ENCODE assay signal across 28 cellular contexts in the genomic region with DNA sequence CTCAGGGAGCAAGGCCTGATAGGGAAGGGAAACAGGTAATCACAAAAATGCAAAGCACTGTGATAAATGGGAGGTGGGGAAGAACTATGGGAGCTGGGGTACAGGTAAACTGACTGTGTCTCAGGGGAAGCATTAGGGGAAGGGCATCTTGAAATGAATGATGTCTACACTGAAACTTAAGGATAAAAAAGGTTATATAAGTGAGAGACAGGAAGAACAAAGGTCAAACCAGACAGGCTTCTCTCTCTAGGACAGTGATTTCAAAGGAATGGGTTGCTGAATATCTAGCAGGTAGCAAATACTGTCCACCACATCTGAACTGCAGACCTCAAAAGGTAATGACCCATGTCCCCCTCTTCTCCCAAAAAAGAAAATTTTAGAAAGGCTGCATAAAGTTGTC.
"Had no signal": no experiment of that assay in that cellular context is flagged by ENCODE, and none has a peak within 500 bp of the region (broad histone marks: within the 10 kb centered on the region; RNA-seq: fewer than 3 reads in every experiment).

No MANE protein-coding gene starts in this region.

- ATAC-seq: activated CD4-positive, alpha-beta T cell treated with anti-CD3 and anti-CD28 coated beads for 36 hours; activated CD8-positive, alpha-beta memory T cell treated with anti-CD3 and anti-CD28 coated beads, Interleukin-2, amount 10 ng/mL, durations not matched to agents 7 days and 5 days; activated CD8-positive, alpha-beta T cell treated with anti-CD3 and anti-CD28 coated beads, Interleukin-2, amount 10 ng/mL, durations not matched to agents 7 days and 5 days; activated naive CD8-positive, alpha-beta T cell treated with anti-CD3 and anti-CD28 coated beads, Interleukin-2, amount 50 U/mL, for 24 hours; esophagus mucosa had no signal

- DNase-seq: activated CD4-positive, alpha-beta memory T cell treated with anti-CD3 and anti-CD28 coated beads for 36 hours; activated CD4-positive, alpha-beta T cell treated with anti-CD3 and anti-CD28 coated beads for 36 hours; activated CD4-positive, alpha-beta T cell treated with anti-CD3 and anti-CD28 coated beads, Interleukin-2, amount 10 ng/mL, durations not matched to agents 24 days and 14 days; activated CD4-positive, CD25-positive, alpha-beta regulatory T cell; activated CD4-positive, CD25-positive, alpha-beta regulatory T cell treated with anti-CD3 and anti-CD28 coated beads, Interleukin-2, amount 50 U/mL, for 72 hours; activated CD8-positive, alpha-beta memory T cell treated with anti-CD3 and anti-CD28 coated beads, Interleukin-2, amount 10 ng/mL, durations not matched to agents 7 days and 5 days; activated CD8-positive, alpha-beta memory T cell treated with anti-CD3 and anti-CD28 coated beads, Interleukin-2, amount 50 U/mL, for 4 hours; activated CD8-positive, alpha-beta T cell treated with anti-CD3 and anti-CD28 coated beads, Interleukin-2, amount 10 ng/mL, durations not matched to agents 7 days and 5 days; activated effector memory CD4-positive, alpha-beta T cell treated with anti-CD3 and anti-CD28 coated beads, Interleukin-2, amount 50 U/mL, for 16 hours; activated naive CD4-positive, alpha-beta T cell treated with anti-CD3 and anti-CD28 coated beads for 36 hours; activated naive CD8-positive, alpha-beta T cell treated with anti-CD3 and anti-CD28 coated beads for 36 hours; activated naive CD8-positive, alpha-beta T cell treated with anti-CD3 and anti-CD28 coated beads, Interleukin-2, amount 50 U/mL, for 24 hours; activated T-cell treated with anti-CD3 and anti-CD28 coated beads, Interleukin-2, amount 50 U/mL, for 1 hour; activated T-cell treated with anti-CD3 and anti-CD28 coated beads, Interleukin-2, amount 50 U/mL, for 48 hours; adrenal gland; amygdala; central memory CD4-positive, alpha-beta T cell; dorsolateral prefrontal cortex; effector memory CD4-positive, alpha-beta T cell; endodermal cell; foreskin fibroblast; T-helper 2 cell had no signal

- H3K9me3 Mint-ChIP-seq: activated CD4-positive, alpha-beta T cell treated with anti-CD3 and anti-CD28 coated beads, Interleukin-2, amount 10 ng/mL, durations not matched to agents 24 days and 14 days; activated naive CD4-positive, alpha-beta T cell treated with anti-CD3 and anti-CD28 coated beads for 36 hours; activated naive CD4-positive, alpha-beta T cell treated with anti-CD3 and anti-CD28 coated beads, Interleukin-2, amount 50 U/mL, for 24 hours; activated naive CD8-positive, alpha-beta T cell treated with anti-CD3 and anti-CD28 coated beads for 36 hours; activated naive CD8-positive, alpha-beta T cell treated with anti-CD3 and anti-CD28 coated beads, Interleukin-2, amount 50 U/mL, for 24 hours; brain; dendritic cell treated with granulocyte-macrophage colony-stimulating factor and Interleukin-4, amounts not matched to agents 40 ng/mL and 50 ng/mL, for 4 days; endodermal cell had no signal

- H3K27ac Mint-ChIP-seq: activated CD4-positive, alpha-beta memory T cell treated with anti-CD3 and anti-CD28 coated beads for 36 hours; activated CD4-positive, alpha-beta T cell treated with anti-CD3 and anti-CD28 coated beads for 36 hours; activated CD4-positive, alpha-beta T cell treated with anti-CD3 and anti-CD28 coated beads, Interleukin-2, amount 10 ng/mL, durations not matched to agents 24 days and 14 days; activated CD8-positive, alpha-beta memory T cell treated with anti-CD3 and anti-CD28 coated beads, Interleukin-2, amount 10 ng/mL, durations not matched to agents 7 days and 5 days; activated CD8-positive, alpha-beta T cell treated with anti-CD3 and anti-CD28 coated beads, Interleukin-2, amount 10 ng/mL, durations not matched to agents 7 days and 5 days; activated naive CD4-positive, alpha-beta T cell treated with anti-CD3 and anti-CD28 coated beads for 36 hours; activated naive CD4-positive, alpha-beta T cell treated with anti-CD3 and anti-CD28 coated beads, Interleukin-2, amount 50 U/mL, for 24 hours; activated naive CD8-positive, alpha-beta T cell treated with anti-CD3 and anti-CD28 coated beads for 36 hours; activated naive CD8-positive, alpha-beta T cell treated with anti-CD3 and anti-CD28 coated beads, Interleukin-2, amount 50 U/mL, for 24 hours; activated T-helper 1 cell treated with anti-CD3 and anti-CD28 coated beads, Interleukin-12 subunit alpha, Interleukin-12 subunit beta, Interleukin-2, Interleukin-4 antibody, amounts not matched to agents 30 ng/mL and 10 ng/mL and 1 ng/mL, durations not matched to agents 14 hours and 24 hours and 36 hours; activated T-helper 2 cell treated with anti-CD3 and anti-CD28 coated beads, Interferon-gamma antibody, Interleukin-2, Interleukin-4, amounts not matched to agents 10 μg/mL and 5 μg/mL and 100 μg/mL, durations not matched to agents 14 hours and 24 hours and 36 hours; brain; dendritic cell treated with granulocyte-macrophage colony-stimulating factor and Interleukin-4, amounts not matched to agents 40 ng/mL and 50 ng/mL, for 4 days; endodermal cell had no signal

- H3K4me3 Mint-ChIP-seq: activated CD4-positive, alpha-beta memory T cell treated with anti-CD3 and anti-CD28 coated beads for 36 hours; activated CD4-positive, alpha-beta T cell treated with anti-CD3 and anti-CD28 coated beads for 36 hours; activated CD4-positive, alpha-beta T cell treated with anti-CD3 and anti-CD28 coated beads, Interleukin-2, amount 10 ng/mL, durations not matched to agents 24 days and 14 days; activated CD8-positive, alpha-beta memory T cell treated with anti-CD3 and anti-CD28 coated beads, Interleukin-2, amount 10 ng/mL, durations not matched to agents 7 days and 5 days; activated CD8-positive, alpha-beta T cell treated with anti-CD3 and anti-CD28 coated beads, Interleukin-2, amount 10 ng/mL, durations not matched to agents 7 days and 5 days; activated naive CD4-positive, alpha-beta T cell treated with anti-CD3 and anti-CD28 coated beads for 36 hours; activated naive CD4-positive, alpha-beta T cell treated with anti-CD3 and anti-CD28 coated beads, Interleukin-2, amount 50 U/mL, for 24 hours; activated naive CD8-positive, alpha-beta T cell treated with anti-CD3 and anti-CD28 coated beads for 36 hours; activated naive CD8-positive, alpha-beta T cell treated with anti-CD3 and anti-CD28 coated beads, Interleukin-2, amount 50 U/mL, for 24 hours; activated T-helper 1 cell treated with anti-CD3 and anti-CD28 coated beads, Interleukin-12 subunit alpha, Interleukin-12 subunit beta, Interleukin-2, Interleukin-4 antibody, amounts not matched to agents 30 ng/mL and 10 ng/mL and 1 ng/mL, durations not matched to agents 14 hours and 24 hours and 36 hours; brain; dendritic cell treated with granulocyte-macrophage colony-stimulating factor and Interleukin-4, amounts not matched to agents 40 ng/mL and 50 ng/mL, for 4 days; endodermal cell had no signal

- H3K36me3 Mint-ChIP-seq: activated CD4-positive, alpha-beta memory T cell treated with anti-CD3 and anti-CD28 coated beads for 36 hours; activated CD8-positive, alpha-beta memory T cell treated with anti-CD3 and anti-CD28 coated beads, Interleukin-2, amount 10 ng/mL, durations not matched to agents 7 days and 5 days; activated naive CD4-positive, alpha-beta T cell treated with anti-CD3 and anti-CD28 coated beads, Interleukin-2, amount 50 U/mL, for 24 hours; activated naive CD8-positive, alpha-beta T cell treated with anti-CD3 and anti-CD28 coated beads for 36 hours; brain had no signal

- H3K4me1 Mint-ChIP-seq: activated CD4-positive, alpha-beta T cell treated with anti-CD3 and anti-CD28 coated beads for 36 hours; activated CD4-positive, alpha-beta T cell treated with anti-CD3 and anti-CD28 coated beads, Interleukin-2, amount 10 ng/mL, durations not matched to agents 24 days and 14 days; activated CD8-positive, alpha-beta memory T cell treated with anti-CD3 and anti-CD28 coated beads, Interleukin-2, amount 10 ng/mL, durations not matched to agents 7 days and 5 days; activated naive CD4-positive, alpha-beta T cell treated with anti-CD3 and anti-CD28 coated beads, Interleukin-2, amount 50 U/mL, for 24 hours; activated naive CD8-positive, alpha-beta T cell treated with anti-CD3 and anti-CD28 coated beads for 36 hours; activated naive CD8-positive, alpha-beta T cell treated with anti-CD3 and anti-CD28 coated beads, Interleukin-2, amount 50 U/mL, for 24 hours; endodermal cell had no signal

- H3K27me3 Mint-ChIP-seq: activated CD4-positive, alpha-beta memory T cell treated with anti-CD3 and anti-CD28 coated beads for 36 hours; activated CD4-positive, alpha-beta T cell treated with anti-CD3 and anti-CD28 coated beads for 36 hours; activated CD4-positive, alpha-beta T cell treated with anti-CD3 and anti-CD28 coated beads, Interleukin-2, amount 10 ng/mL, durations not matched to agents 24 days and 14 days; activated CD8-positive, alpha-beta memory T cell treated with anti-CD3 and anti-CD28 coated beads, Interleukin-2, amount 10 ng/mL, durations not matched to agents 7 days and 5 days; activated naive CD4-positive, alpha-beta T cell treated with anti-CD3 and anti-CD28 coated beads, Interleukin-2, amount 50 U/mL, for 24 hours; activated naive CD8-positive, alpha-beta T cell treated with anti-CD3 and anti-CD28 coated beads for 36 hours; activated naive CD8-positive, alpha-beta T cell treated with anti-CD3 and anti-CD28 coated beads, Interleukin-2, amount 50 U/mL, for 24 hours; dendritic cell treated with granulocyte-macrophage colony-stimulating factor and Interleukin-4, amounts not matched to agents 40 ng/mL and 50 ng/mL, for 4 days had no signal
